In genomic region chr1:177871633-177872562, GRCh38 we compare ENCODE assay signal across 2 cellular contexts.
TF ChIP-seq lines count a peak whose summit lies in the region.

No MANE protein-coding gene starts in this region.

TF ChIP-seq in GM23338, 12 proteins besides CTCF, POLR2A, EP300 and RAD21:
- no peak for TF ChIP-seq EZH2 (IDR thresholded peaks at IDR 0.05; ENCODE audit: low read depth, unreplicated experiment)
- TF ChIP-seq ZNF331 (CRISPR knock-in tag; IDR thresholded peaks at IDR 0.05; ENCODE audit: low read depth): no peak
- TF ChIP-seq NANOG (IDR thresholded peaks at IDR 0.05; ENCODE audit: borderline replicate concordance): no peak
- TF ChIP-seq REST (IDR thresholded peaks at IDR 0.05; ENCODE audit: unreplicated experiment): no peak
- TF ChIP-seq ZNF462 (CRISPR knock-in tag; IDR thresholded peaks at IDR 0.05): no peak
- no peak for TF ChIP-seq STAT1 (IDR thresholded peaks at IDR 0.05; ENCODE audit: unreplicated experiment)
- no peak for TF ChIP-seq JUNB (IDR thresholded peaks at IDR 0.05; ENCODE audit: unreplicated experiment)
- no peak for TF ChIP-seq POLR2AphosphoS5 (IDR thresholded peaks at IDR 0.05; ENCODE audit: low read depth)
- TF ChIP-seq ZNF114 (CRISPR knock-in tag; IDR thresholded peaks at IDR 0.05): no peak
- TF ChIP-seq ETS1 (IDR thresholded peaks at IDR 0.05): no peak
- no peak for TF ChIP-seq EZH2phosphoT487 (IDR thresholded peaks at IDR 0.05; ENCODE audit: unreplicated experiment)
- TF ChIP-seq CREB1 (CRISPR knock-in tag; IDR thresholded peaks at IDR 0.05; ENCODE audit: low read depth): no peak
TF ChIP-seq in GM23338: peak in this region for 0.

TF ChIP-seq in SK-N-SH, 30 proteins besides CTCF, POLR2A, EP300 and RAD21:
- TF ChIP-seq SMC3 (IDR thresholded peaks at IDR 0.05; ENCODE audit: low read depth, low read length) (no peak), TCF12 (IDR thresholded peaks at IDR 0.05) (no peak), GATA2 (CRISPR knock-in tag; IDR thresholded peaks at IDR 0.05) (no peak)
